Comparison of ENCODE assay signal across 13 cellular contexts in the genomic region with DNA sequence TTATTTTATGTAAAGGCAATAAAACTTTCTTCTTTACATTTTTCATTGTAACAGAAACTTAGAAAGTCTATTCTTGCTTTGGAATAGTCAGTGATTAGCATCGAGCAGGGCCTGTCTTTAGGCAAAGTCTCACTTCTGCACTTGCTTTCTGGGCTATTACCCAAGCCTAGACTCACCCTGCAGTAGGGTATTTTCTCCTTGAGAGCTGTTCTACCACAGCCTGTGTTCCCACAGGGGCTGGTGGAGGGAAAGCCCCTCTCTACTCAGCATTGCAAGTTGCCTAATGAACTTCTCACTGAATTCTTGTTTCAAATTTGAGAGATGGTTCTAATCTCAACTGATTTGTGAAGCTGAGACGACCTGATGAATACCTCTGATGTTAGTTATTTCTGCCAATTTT.
DNase-seq lines count a peak whose midpoint lies in the region; ATAC-seq, FAIRE-seq and TF ChIP-seq lines count a peak whose summit lies in the region.
"Had no signal": no experiment of that assay in that cellular context is flagged by ENCODE, and none has a peak within 500 bp of the region (broad histone marks: within the 10 kb centered on the region; RNA-seq: fewer than 3 reads in every experiment).

No MANE protein-coding gene starts in this region.

- H3K79me2 ChIP-seq in OCI-LY7 (ENCODE audit: insufficient read depth, low read depth, low read length) = no peaks in the 10 kb centered on the region

- no peak overlapping the region for H2AFZ ChIP-seq in OCI-LY7 (ENCODE audit: low read length)

- DNase-seq in GM12891 (ENCODE audit: insufficient read length, low spot score) = no peak
- no peak for DNase-seq in anterior cingulate cortex (lab: John Stamatoyannopoulos, UW)
- DNase-seq in NCI-H146 treated with DMSO at 0.1 percent for 48 hours (lab: John Stamatoyannopoulos, UW; ENCODE audit: unreplicated experiment) = no peak
- no peak for DNase-seq in OCI-LY7 (ENCODE audit: low spot score)
- no peak for DNase-seq in activated effector memory CD4-positive, alpha-beta T cell treated with Interleukin-2 at 50 U/mL for 16 hours
- DNase-seq: DMS79 treated with DMSO at 0.1 percent for 48 hours; NCI-H510A; SHP77 treated with DMSO at 0.1 percent for 48 hours; stimulated activated CD4-positive, alpha-beta T cell treated with anti-CD3 and anti-CD28 coated beads, Interleukin-4, amount 100 ng/mL, for 24 hours had no signal

- TF ChIP-seq POLR2A in GM12891 (IDR thresholded peaks at IDR 0.05; ENCODE audit: low read depth, low read length) = no peak

- H3K4me1 ChIP-seq in OCI-LY7 (ENCODE audit: insufficient read depth, low read length, poor library complexity, severe bottlenecking) = peaks cover 21% of the 10 kb centered on the region

- TF ChIP-seq CTCF in OCI-LY7 (conservative IDR thresholded peaks at IDR 0.05; ENCODE audit: low read length) = no peak

- no peaks in the 10 kb centered on the region for H3K9me3 ChIP-seq in OCI-LY7 (ENCODE audit: low read length)

- no TSS peak for BruUV-seq in OCI-LY7 (replicated peaks; lab: Mats Ljungman, UMichigan)

- H4K20me1 ChIP-seq in OCI-LY7 (ENCODE audit: insufficient read depth, low read length) = no peaks in the 10 kb centered on the region

- CTCF ChIA-PET in OCI-LY7 (lab: Charles Lee; ENCODE audit: unreplicated experiment) = no interaction called here

- ATAC-seq in GM19463 (IDR thresholded peaks at IDR 0.05; ENCODE audit: unreplicated experiment) = peak; percentile 98
- peak; percentile 95 for ATAC-seq in HG02870 (IDR thresholded peaks at IDR 0.05; ENCODE audit: unreplicated experiment)
- peak; percentile 86 for ATAC-seq in HG03558 (IDR thresholded peaks at IDR 0.05; ENCODE audit: extremely low read depth, unreplicated experiment)

- POLR2A ChIA-PET in OCI-LY7 (lab: Charles Lee) = interaction anchor here (0.6 kb wide), 1 partner anchor 32 kb away, joined by 3 read pairs; no protein-coding TSS in a partner anchor

- no peak overlapping the region for H3K4me3 ChIP-seq in OCI-LY7 (ENCODE audit: low read depth, low read length, poor library complexity, severe bottlenecking)

- FAIRE-seq in GM12891 (lab: Jason Lieb, UNC) = no peak
- FAIRE-seq: bronchial epithelial cell had no signal

- intact Hi-C loops in OCI-LY7 (cut with micrococcal nuclease; ENCODE audit: unreplicated experiment) = no loop called here

- H3K27ac ChIP-seq in OCI-LY7 (ENCODE audit: low read depth, low read length, poor library complexity, severe bottlenecking) = no peak overlapping the region

- H3K36me3 ChIP-seq in OCI-LY7 (ENCODE audit: insufficient read depth, low read length) = no peaks in the 10 kb centered on the region

- no peaks in the 10 kb centered on the region for H3K9me2 ChIP-seq in OCI-LY7 (ENCODE audit: insufficient read depth, low read length)

- H3K4me2 ChIP-seq in OCI-LY7 (ENCODE audit: low read length) = no peak overlapping the region

TF ChIP-seq in GM12891, 5 proteins besides CTCF, POLR2A, EP300 and RAD21:
- TF ChIP-seq SPI1 (IDR thresholded peaks at IDR 0.05; ENCODE audit: low read depth, low read length) = peak; percentile 46; the same call in 1 of the 2 replicates
- TF ChIP-seq TAF1 (IDR thresholded peaks at IDR 0.05; ENCODE audit: low read depth, low read length) = no peak
